ENCODE assay signal across 17 cellular contexts in the genomic region with DNA sequence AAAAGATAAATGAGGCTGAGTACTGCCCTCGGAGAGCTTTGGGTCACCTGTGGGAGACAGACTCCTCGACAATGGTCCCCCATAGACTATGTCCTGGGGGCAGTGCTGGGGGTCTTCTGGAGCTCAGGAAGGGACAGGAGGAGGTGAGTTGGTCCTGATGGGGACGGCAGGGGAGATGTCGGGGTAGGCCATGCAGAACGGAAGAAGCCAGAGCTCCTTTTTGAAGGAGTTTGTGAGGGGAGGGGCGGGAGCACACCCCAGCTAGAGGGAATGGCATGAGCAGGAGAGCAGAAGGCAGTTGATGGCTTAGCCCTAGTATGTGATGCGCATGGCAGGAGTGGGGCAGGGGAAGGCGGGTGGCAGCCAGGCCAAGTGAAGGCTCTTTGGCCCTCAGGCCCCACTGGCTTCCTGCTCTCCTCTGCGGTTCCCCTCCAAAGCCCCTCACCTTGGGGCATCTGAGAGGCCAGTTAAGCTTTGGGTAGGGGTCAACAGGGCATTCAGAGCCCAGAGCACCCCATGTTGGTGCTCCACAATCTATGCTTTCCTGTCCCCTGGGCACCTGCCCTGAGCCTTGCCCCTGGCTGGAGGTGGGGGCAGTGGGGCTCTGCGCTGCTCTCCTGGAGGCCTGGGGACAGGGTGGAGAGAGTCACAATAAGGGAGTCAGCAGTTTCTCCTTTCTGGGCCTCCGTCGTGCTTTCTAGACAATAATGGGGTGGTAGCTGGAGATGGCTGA.
A peak's percentile ranks its signal among the peaks of the same experiment; 100 is the strongest.
DNase-seq lines count a peak whose midpoint lies in the region; ATAC-seq and TF ChIP-seq lines count a peak whose summit lies in the region.
"Had no signal": no experiment of that assay in that cellular context is flagged by ENCODE, and none has a peak within 500 bp of the region (broad histone marks: within the 10 kb centered on the region; RNA-seq: fewer than 3 reads in every experiment).

No MANE protein-coding gene starts in this region.

- no peaks in the 10 kb centered on the region for H3K79me2 ChIP-seq in GM23248 (ENCODE audit: insufficient read depth)

- 98 to 99% methylated on average over 11 to 12 of the region's 12 CpGs for WGBS in GM23248 (ENCODE audit: low coverage in 1 of 2, low lambda C conversion rate in 2 of 2, missing lambda C conversion rate in 2 of 2), 2 experiments

- CTCF ChIA-PET in RWPE1 (lab: Yijun Ruan, JAX): interaction anchor here (0.6 kb wide), 2 partner anchors 952 to 1426 kb away, joined by 3 read pairs; no protein-coding TSS in a partner anchor

- H3K9ac ChIP-seq in GM23248: peak overlapping the region; percentile 70; the same call in 1 of the 2 replicates

- no peaks in the 10 kb centered on the region for H3K27me3 ChIP-seq in GM23248 (replicated peaks; ENCODE audit: insufficient read depth)
- H3K27me3 ChIP-seq: uterus had no signal

- H3F3A ChIP-seq in GM23248 (ENCODE audit: insufficient read depth): peaks cover 19% of the 10 kb centered on the region

- H3K36me3 Mint-ChIP-seq in stimulated activated memory B cell treated with anti-CD40 and anti-IgM and Interleukin-4, amounts not matched to agents 10 μg/mL and 1 μg/mL and 100 μg/mL, for 72 hours: no peaks in the 10 kb centered on the region

- POLR2A ChIA-PET in RWPE1 (lab: Yijun Ruan, JAX; ENCODE audit: low non-redundant PET): no interaction called here

- H3K4me1 ChIP-seq in GM23248 (ENCODE audit: insufficient read depth): peaks cover 33% of the 10 kb centered on the region

- H3K27ac ChIP-seq in GM23248 (peak overlapping the region; percentile 95), RWPE1 (peak overlapping the region; percentile 93)

- H3K9me3 ChIP-seq in GM23248 (ENCODE audit: low read depth): no peaks in the 10 kb centered on the region
- H3K9me3 ChIP-seq: uterus had no signal

- no peaks in the 10 kb centered on the region for H3K9me3 Mint-ChIP-seq in stimulated activated memory B cell treated with anti-CD40 and anti-IgM and Interleukin-4, amounts not matched to agents 10 μg/mL and 1 μg/mL and 100 μg/mL, for 72 hours
- H3K9me3 Mint-ChIP-seq: activated B cell treated with CpG ODN at 0.5 μM for 24 hours had no signal

- H2AFZ ChIP-seq in GM23248: no peak overlapping the region

- H4K20me1 ChIP-seq in GM23248 (ENCODE audit: insufficient read depth): no peaks in the 10 kb centered on the region

- H3K36me3 ChIP-seq in GM23248 (ENCODE audit: low read depth): no peaks in the 10 kb centered on the region
- H3K36me3 ChIP-seq: uterus had no signal

- H3K4me1 Mint-ChIP-seq in stimulated activated memory B cell treated with anti-CD40 and anti-IgM and Interleukin-4, amounts not matched to agents 10 μg/mL and 1 μg/mL and 100 μg/mL, for 72 hours: peaks cover 30% of the 10 kb centered on the region

- peak overlapping the region; percentile 6 for H3K27ac Mint-ChIP-seq in stimulated activated memory B cell treated with anti-CD40 and anti-IgM and Interleukin-4, amounts not matched to agents 10 μg/mL and 1 μg/mL and 100 μg/mL, for 72 hours
- H3K27ac Mint-ChIP-seq: activated B cell treated with CpG ODN at 0.5 μM for 24 hours, B cell had no signal

- no peak for TF ChIP-seq CTCF in RWPE1 (conservative IDR thresholded peaks at IDR 0.05; ENCODE audit: low read depth)

- in situ Hi-C loops in GM23248 (cut with MboI): no loop called here

- DNase-seq in GM23248: no peak
- DNase-seq in RWPE1 (ENCODE audit: low spot score): no peak
- peak; percentile 40 for DNase-seq in islet precursor cell
- DNase-seq in DMS153 (lab: John Stamatoyannopoulos, UW): no peak
- DNase-seq in UCSD-AML1 (lab: John Stamatoyannopoulos, UW; ENCODE audit: unreplicated experiment): no peak
- DNase-seq in hepatic stellate cell (ENCODE audit: low spot score): no peak
- DNase-seq: activated B cell treated with CpG ODN at 0.5 μM for 24 hours; activated gamma-delta T cell; amygdala; cerebellar nuclear complex; Kasumi-1; NCI-H1092 treated with DMSO at 0.1 percent for 48 hours; NCI-H510A; stimulated activated naive CD4-positive, alpha-beta T cell had no signal

- H3K4me3 ChIP-seq in GM23248: no peak overlapping the region
- H3K4me3 ChIP-seq: uterus had no signal

- ATAC-seq in stimulated activated memory B cell treated with anti-CD40 and anti-IgM and Interleukin-4, amounts not matched to agents 10 μg/mL and 1 μg/mL and 100 μg/mL, for 72 hours: no peak

- peaks cover 33% of the 10 kb centered on the region for H3K27me3 Mint-ChIP-seq in stimulated activated memory B cell treated with anti-CD40 and anti-IgM and Interleukin-4, amounts not matched to agents 10 μg/mL and 1 μg/mL and 100 μg/mL, for 72 hours

- no peak overlapping the region for H3K4me3 Mint-ChIP-seq in stimulated activated memory B cell treated with anti-CD40 and anti-IgM and Interleukin-4, amounts not matched to agents 10 μg/mL and 1 μg/mL and 100 μg/mL, for 72 hours
- H3K4me3 Mint-ChIP-seq: activated B cell treated with CpG ODN at 0.5 μM for 24 hours, B cell had no signal

- no peaks in the 10 kb centered on the region for H3K9me2 ChIP-seq in GM23248 (ENCODE audit: insufficient read depth)

- H3K4me2 ChIP-seq in GM23248 (ENCODE audit: unreplicated experiment): no peak overlapping the region
